ENCODE assay signal across 37 cellular contexts in genomic region chr20:44759595-44759994, GRCh38. TPM values are rescaled to one million over a fixed set of nuclear protein-coding genes. Genes with fewer than 3 reads are reported as not detected.
"Had no signal": no experiment of that assay in that cellular context is flagged by ENCODE, and none has a peak within 500 bp of the region (broad histone marks: within the 10 kb centered on the region; RNA-seq: fewer than 3 reads in every experiment).

No MANE protein-coding gene starts in this region.

- H3K4me3 Mint-ChIP-seq: activated CD4-positive, alpha-beta memory T cell treated with anti-CD3 and anti-CD28 coated beads, Interleukin-2, amount 10 ng/mL, durations not matched to agents 7 days and 5 days; activated CD4-positive, alpha-beta T cell treated with anti-CD3 and anti-CD28 coated beads for 36 hours; activated CD4-positive, alpha-beta T cell treated with anti-CD3 and anti-CD28 coated beads, Interleukin-2, amount 10 ng/mL, durations not matched to agents 7 days and 5 days; activated CD8-positive, alpha-beta memory T cell treated with anti-CD3 and anti-CD28 coated beads, Interleukin-2, amount 10 ng/mL, durations not matched to agents 7 days and 5 days; activated CD8-positive, alpha-beta T cell treated with anti-CD3 and anti-CD28 coated beads, Interleukin-2, amount 10 ng/mL, durations not matched to agents 7 days and 5 days; activated naive CD4-positive, alpha-beta T cell treated with anti-CD3 and anti-CD28 coated beads, Interleukin-2, amount 10 ng/mL, durations not matched to agents 7 days and 5 days; activated naive CD4-positive, alpha-beta T cell treated with anti-CD3 and anti-CD28 coated beads, Interleukin-2, amount 50 U/mL, for 24 hours; activated naive CD8-positive, alpha-beta T cell; activated T-cell treated with anti-CD3 and anti-CD28 coated beads, Interleukin-2, amount 50 U/mL, for 24 hours; T-helper 1 cell treated with Interleukin-12 subunit alpha and Interleukin-12 subunit beta and Interleukin-4 antibody, amounts not matched to agents 30 μg/mL and 1 μg/mL, for 36 hours; T-helper 2 cell treated with Interferon-gamma antibody and Interleukin-4, amounts not matched to agents 5 μg/mL and 100 μg/mL, for 36 hours; WTC11 had no signal

- H3K27me3 ChIP-seq: adrenal gland, body of pancreas, breast epithelium had no signal

- H3K27me3 Mint-ChIP-seq: activated naive CD4-positive, alpha-beta T cell treated with anti-CD3 and anti-CD28 coated beads, Interleukin-2, amount 50 U/mL, for 24 hours; activated naive CD8-positive, alpha-beta T cell had no signal

- H3K27ac ChIP-seq: adrenal gland, body of pancreas, brain microvascular endothelial cell, breast epithelium, WERI-Rb-1 had no signal

- ATAC-seq: activated CD4-positive, alpha-beta T cell treated with anti-CD3 and anti-CD28 coated beads for 36 hours; activated CD4-positive, CD25-positive, alpha-beta regulatory T cell treated with anti-CD3 and anti-CD28 coated beads, Interleukin-2, amount 50 U/mL, for 24 hours; activated CD8-positive, alpha-beta memory T cell treated with anti-CD3 and anti-CD28 coated beads, Interleukin-2, amount 10 ng/mL, durations not matched to agents 7 days and 5 days; activated CD8-positive, alpha-beta T cell treated with anti-CD3 and anti-CD28 coated beads, Interleukin-2, amount 10 ng/mL, durations not matched to agents 7 days and 5 days; body of pancreas; WTC11 had no signal

- H3K4me1 Mint-ChIP-seq: activated CD4-positive, alpha-beta memory T cell treated with anti-CD3 and anti-CD28 coated beads, Interleukin-2, amount 10 ng/mL, durations not matched to agents 7 days and 5 days; activated CD4-positive, alpha-beta T cell treated with anti-CD3 and anti-CD28 coated beads for 36 hours; activated CD4-positive, alpha-beta T cell treated with anti-CD3 and anti-CD28 coated beads, Interleukin-2, amount 10 ng/mL, durations not matched to agents 7 days and 5 days; activated naive CD4-positive, alpha-beta T cell treated with anti-CD3 and anti-CD28 coated beads, Interleukin-2, amount 10 ng/mL, durations not matched to agents 7 days and 5 days; activated naive CD4-positive, alpha-beta T cell treated with anti-CD3 and anti-CD28 coated beads, Interleukin-2, amount 50 U/mL, for 24 hours had no signal

- H3K4me1 ChIP-seq: adrenal gland, body of pancreas, breast epithelium had no signal

- H3K9me3 ChIP-seq: adrenal gland, body of pancreas, breast epithelium had no signal

- H3K9me3 Mint-ChIP-seq: activated CD4-positive, alpha-beta memory T cell treated with anti-CD3 and anti-CD28 coated beads, Interleukin-2, amount 10 ng/mL, durations not matched to agents 7 days and 5 days; activated CD4-positive, alpha-beta T cell treated with anti-CD3 and anti-CD28 coated beads, Interleukin-2, amount 10 ng/mL, durations not matched to agents 7 days and 5 days; activated naive CD4-positive, alpha-beta T cell treated with anti-CD3 and anti-CD28 coated beads, Interleukin-2, amount 10 ng/mL, durations not matched to agents 7 days and 5 days; activated naive CD4-positive, alpha-beta T cell treated with anti-CD3 and anti-CD28 coated beads, Interleukin-2, amount 50 U/mL, for 24 hours; activated T-cell treated with anti-CD3 and anti-CD28 coated beads, Interleukin-2, amount 50 U/mL, for 24 hours; activated T-helper 2 cell treated with anti-CD3 and anti-CD28 coated beads, Interferon-gamma antibody, Interleukin-2, Interleukin-4, amounts not matched to agents 10 μg/mL and 5 μg/mL and 100 μg/mL, durations not matched to agents 14 hours and 24 hours and 36 hours; T-helper 1 cell treated with Interleukin-12 subunit alpha and Interleukin-12 subunit beta and Interleukin-4 antibody, amounts not matched to agents 30 μg/mL and 1 μg/mL, for 36 hours; T-helper 2 cell treated with Interferon-gamma antibody and Interleukin-4, amounts not matched to agents 5 μg/mL and 100 μg/mL, for 36 hours; WTC11 had no signal

- H3K4me3 ChIP-seq: adrenal gland, body of pancreas, breast epithelium had no signal

- H3K36me3 Mint-ChIP-seq: activated CD8-positive, alpha-beta memory T cell treated with anti-CD3 and anti-CD28 coated beads, Interleukin-2, amount 10 ng/mL, durations not matched to agents 7 days and 5 days; activated naive CD4-positive, alpha-beta T cell treated with anti-CD3 and anti-CD28 coated beads, Interleukin-2, amount 10 ng/mL, durations not matched to agents 7 days and 5 days; activated naive CD4-positive, alpha-beta T cell treated with anti-CD3 and anti-CD28 coated beads, Interleukin-2, amount 50 U/mL, for 24 hours; activated naive CD8-positive, alpha-beta T cell; WTC11 had no signal

- H3K36me3 ChIP-seq: adrenal gland, brain microvascular endothelial cell, breast epithelium had no signal

- H3K27ac Mint-ChIP-seq: activated CD4-positive, alpha-beta memory T cell treated with anti-CD3 and anti-CD28 coated beads, Interleukin-2, amount 10 ng/mL, durations not matched to agents 7 days and 5 days; activated CD4-positive, alpha-beta T cell treated with anti-CD3 and anti-CD28 coated beads for 36 hours; activated CD4-positive, alpha-beta T cell treated with anti-CD3 and anti-CD28 coated beads, Interleukin-2, amount 10 ng/mL, durations not matched to agents 7 days and 5 days; activated CD8-positive, alpha-beta memory T cell treated with anti-CD3 and anti-CD28 coated beads, Interleukin-2, amount 10 ng/mL, durations not matched to agents 7 days and 5 days; activated CD8-positive, alpha-beta T cell treated with anti-CD3 and anti-CD28 coated beads, Interleukin-2, amount 10 ng/mL, durations not matched to agents 7 days and 5 days; activated naive CD4-positive, alpha-beta T cell treated with anti-CD3 and anti-CD28 coated beads, Interleukin-2, amount 10 ng/mL, durations not matched to agents 7 days and 5 days; activated naive CD4-positive, alpha-beta T cell treated with anti-CD3 and anti-CD28 coated beads, Interleukin-2, amount 50 U/mL, for 24 hours; activated naive CD8-positive, alpha-beta T cell; activated T-cell treated with anti-CD3 and anti-CD28 coated beads, Interleukin-2, amount 50 U/mL, for 24 hours; activated T-helper 2 cell treated with anti-CD3 and anti-CD28 coated beads, Interferon-gamma antibody, Interleukin-2, Interleukin-4, amounts not matched to agents 10 μg/mL and 5 μg/mL and 100 μg/mL, durations not matched to agents 14 hours and 24 hours and 36 hours; T-helper 1 cell treated with Interleukin-12 subunit alpha and Interleukin-12 subunit beta and Interleukin-4 antibody, amounts not matched to agents 30 μg/mL and 1 μg/mL, for 36 hours; T-helper 2 cell treated with Interferon-gamma antibody and Interleukin-4, amounts not matched to agents 5 μg/mL and 100 μg/mL, for 36 hours; WTC11 had no signal

- DNase-seq: activated CD4-positive, alpha-beta memory T cell treated with anti-CD3 and anti-CD28 coated beads, Interleukin-2, amount 10 ng/mL, durations not matched to agents 7 days and 5 days; activated CD4-positive, alpha-beta T cell treated with anti-CD3 and anti-CD28 coated beads for 1 hour; activated CD4-positive, alpha-beta T cell treated with anti-CD3 and anti-CD28 coated beads for 36 hours; activated CD4-positive, alpha-beta T cell treated with anti-CD3 and anti-CD28 coated beads for 48 hours; activated CD4-positive, alpha-beta T cell treated with anti-CD3 and anti-CD28 coated beads, Interleukin-2, amount 10 ng/mL, durations not matched to agents 7 days and 5 days; activated CD4-positive, alpha-beta T cell treated with anti-CD3 and anti-CD28 coated beads, Interleukin-2, amount 50 U/mL, for 48 hours; activated CD4-positive, CD25-positive, alpha-beta regulatory T cell; activated CD8-positive, alpha-beta memory T cell treated with anti-CD3 and anti-CD28 coated beads for 24 hours; activated CD8-positive, alpha-beta memory T cell treated with anti-CD3 and anti-CD28 coated beads, Interleukin-2, amount 10 ng/mL, durations not matched to agents 7 days and 5 days; activated CD8-positive, alpha-beta memory T cell treated with anti-CD3 and anti-CD28 coated beads, Interleukin-2, amount 50 U/mL, for 48 hours; activated CD8-positive, alpha-beta T cell treated with anti-CD3 and anti-CD28 coated beads, Interleukin-2, amount 10 ng/mL, durations not matched to agents 7 days and 5 days; activated effector memory CD4-positive, alpha-beta T cell treated with Interleukin-2 at 50 U/mL for 16 hours; activated gamma-delta T cell; activated naive CD4-positive, alpha-beta T cell treated with anti-CD3 and anti-CD28 coated beads, Interleukin-2, amount 10 ng/mL, durations not matched to agents 7 days and 5 days; activated naive CD4-positive, alpha-beta T cell treated with Interleukin-2 at 50 U/mL for 16 hours; activated T-cell treated with anti-CD3 and anti-CD28 coated beads, Interleukin-2, amount 50 U/mL, for 24 hours; activated T-cell treated with anti-CD3 and anti-CD28 coated beads, Interleukin-2, amount 50 U/mL, for 48 hours; adrenal gland; amniotic stem cell; aorta; body of pancreas; brain microvascular endothelial cell; central memory CD4-positive, alpha-beta T cell; T-helper 1 cell; T-helper 2 cell; T-helper 9 cell; WERI-Rb-1 had no signal

RNA-seq across cellular contexts. Expression of gene KCNK15, which starts 13.9 kb away (rescaled TPM):
- total RNA-seq: activated CD4-positive, alpha-beta memory T cell treated with anti-CD3 and anti-CD28 coated beads, Interleukin-2, amount 10 ng/mL, durations not matched to agents 7 days and 5 days; activated CD4-positive, alpha-beta T cell treated with anti-CD3 and anti-CD28 coated beads, Interleukin-2, amount 10 ng/mL, durations not matched to agents 7 days and 5 days; activated CD8-positive, alpha-beta memory T cell treated with anti-CD3 and anti-CD28 coated beads, Interleukin-2, amount 10 ng/mL, durations not matched to agents 7 days and 5 days; activated CD8-positive, alpha-beta T cell treated with anti-CD3 and anti-CD28 coated beads, Interleukin-2, amount 10 ng/mL, durations not matched to agents 7 days and 5 days had no signal

RNA-seq across cellular contexts. Expression of gene CCN5, which starts 44.4 kb away (rescaled TPM):
- total RNA-seq: activated CD4-positive, alpha-beta memory T cell treated with anti-CD3 and anti-CD28 coated beads, Interleukin-2, amount 10 ng/mL, durations not matched to agents 7 days and 5 days; activated CD4-positive, alpha-beta T cell treated with anti-CD3 and anti-CD28 coated beads for 36 hours; activated CD4-positive, alpha-beta T cell treated with anti-CD3 and anti-CD28 coated beads, Interleukin-2, amount 10 ng/mL, durations not matched to agents 7 days and 5 days; activated CD8-positive, alpha-beta memory T cell treated with anti-CD3 and anti-CD28 coated beads, Interleukin-2, amount 10 ng/mL, durations not matched to agents 7 days and 5 days; activated CD8-positive, alpha-beta T cell treated with anti-CD3 and anti-CD28 coated beads, Interleukin-2, amount 10 ng/mL, durations not matched to agents 7 days and 5 days; activated T-helper 2 cell treated with anti-CD3 and anti-CD28 coated beads, Interferon-gamma antibody, Interleukin-2, Interleukin-4, amounts not matched to agents 10 μg/mL and 5 μg/mL and 100 μg/mL, durations not matched to agents 14 hours and 24 hours and 36 hours; astrocyte; cerebellum had no signal

RNA-seq across cellular contexts. Expression of gene RIMS4, which starts 50.8 kb away (rescaled TPM):
- total RNA-seq: activated CD4-positive, alpha-beta memory T cell treated with anti-CD3 and anti-CD28 coated beads, Interleukin-2, amount 10 ng/mL, durations not matched to agents 7 days and 5 days; activated CD4-positive, alpha-beta T cell treated with anti-CD3 and anti-CD28 coated beads for 36 hours; activated CD4-positive, alpha-beta T cell treated with anti-CD3 and anti-CD28 coated beads, Interleukin-2, amount 10 ng/mL, durations not matched to agents 7 days and 5 days; activated CD8-positive, alpha-beta memory T cell treated with anti-CD3 and anti-CD28 coated beads, Interleukin-2, amount 10 ng/mL, durations not matched to agents 7 days and 5 days; activated CD8-positive, alpha-beta T cell treated with anti-CD3 and anti-CD28 coated beads, Interleukin-2, amount 10 ng/mL, durations not matched to agents 7 days and 5 days; activated T-helper 2 cell treated with anti-CD3 and anti-CD28 coated beads, Interferon-gamma antibody, Interleukin-2, Interleukin-4, amounts not matched to agents 10 μg/mL and 5 μg/mL and 100 μg/mL, durations not matched to agents 14 hours and 24 hours and 36 hours had no signal
